13 cellular contexts compared by ENCODE assay signal in genomic region chr3:159130108-159130507, GRCh38.
DNase-seq lines count a peak whose midpoint lies in the region; ATAC-seq and TF ChIP-seq lines count a peak whose summit lies in the region.
"Had no signal": no experiment of that assay in that cellular context is flagged by ENCODE, and none has a peak within 500 bp of the region (broad histone marks: within the 10 kb centered on the region; RNA-seq: fewer than 3 reads in every experiment).

No MANE protein-coding gene starts in this region.

- H3K36me3 Mint-ChIP-seq in activated CD4-positive, alpha-beta T cell treated with anti-CD3 and anti-CD28 coated beads for 36 hours (ENCODE audit: low read depth), result no peaks in the 10 kb centered on the region
- H3K36me3 Mint-ChIP-seq: stimulated activated memory B cell treated with anti-CD40 and anti-IgM and Interleukin-4, amounts not matched to agents 10 μg/mL and 1 μg/mL and 100 μg/mL, for 72 hours had no signal

- H3K27me3 ChIP-seq in smooth muscle cell (ENCODE audit: low read depth), result no peaks in the 10 kb centered on the region

- H3K27me3 Mint-ChIP-seq in activated CD4-positive, alpha-beta T cell treated with anti-CD3 and anti-CD28 coated beads for 36 hours, result peaks cover 3% of the 10 kb centered on the region

- 3% methylated on average over 1 of the region's 1 CpG for WGBS in smooth muscle cell (ENCODE audit: low lambda C conversion rate)

- H3K4me3 Mint-ChIP-seq in activated CD4-positive, alpha-beta T cell treated with anti-CD3 and anti-CD28 coated beads for 36 hours, result no peak overlapping the region
- H3K4me3 Mint-ChIP-seq: stimulated activated memory B cell treated with anti-CD40 and anti-IgM and Interleukin-4, amounts not matched to agents 10 μg/mL and 1 μg/mL and 100 μg/mL, for 72 hours had no signal

- peak; percentile 15 for DNase-seq in activated CD4-positive, alpha-beta T cell treated with anti-CD3 and anti-CD28 coated beads for 36 hours
- DNase-seq in activated CD4-positive, alpha-beta T cell treated with anti-CD3 and anti-CD28 coated beads, Interleukin-2, amount 50 U/mL, for 48 hours, result no peak
- peak; percentile 64 for DNase-seq in LHCN-M2 (ENCODE audit: low read depth)
- DNase-seq in dermis blood vessel endothelial cell, result peak; percentile 28
- DNase-seq in smooth muscle cell (lab: John Stamatoyannopoulos, UW; ENCODE audit: unreplicated experiment), result no peak
- no peak for DNase-seq in CD1c-positive myeloid dendritic cell (ENCODE audit: extremely low spot score)
- DNase-seq in GF-D8 (lab: John Stamatoyannopoulos, UW), result no peak
- DNase-seq in NCI-H748 treated with DMSO at 0.1 percent for 48 hours (lab: John Stamatoyannopoulos, UW), result no peak
- DNase-seq: activated CD4-positive, alpha-beta T cell treated with anti-CD3 and anti-CD28 coated beads, Interleukin-2, amount 50 U/mL, for 4 hours; C1 segment of cervical spinal cord; NCI-H1092 treated with DMSO at 0.1 percent for 48 hours had no signal

- no peak overlapping the region for H3K27ac Mint-ChIP-seq in activated CD4-positive, alpha-beta T cell treated with anti-CD3 and anti-CD28 coated beads for 36 hours
- H3K27ac Mint-ChIP-seq: stimulated activated memory B cell treated with anti-CD40 and anti-IgM and Interleukin-4, amounts not matched to agents 10 μg/mL and 1 μg/mL and 100 μg/mL, for 72 hours had no signal

- H3K4me1 Mint-ChIP-seq in activated CD4-positive, alpha-beta T cell treated with anti-CD3 and anti-CD28 coated beads for 36 hours, result no peaks in the 10 kb centered on the region
- H3K4me1 Mint-ChIP-seq: stimulated activated memory B cell treated with anti-CD40 and anti-IgM and Interleukin-4, amounts not matched to agents 10 μg/mL and 1 μg/mL and 100 μg/mL, for 72 hours had no signal

- no peaks in the 10 kb centered on the region for H3K4me1 ChIP-seq in smooth muscle cell (ENCODE audit: low read depth)
- H3K4me1 ChIP-seq: parathyroid adenoma had no signal

- H3K9me3 ChIP-seq in smooth muscle cell (replicated peaks; ENCODE audit: low read depth), result no peaks in the 10 kb centered on the region

- intact Hi-C loops in activated CD4-positive, alpha-beta T cell treated with anti-CD3 and anti-CD28 coated beads for 36 hours (cut with DNase I, micrococcal nuclease), result loop anchor here in 1 of 2 experiments (5.0 kb wide), 1 partner anchor 127 kb away; no protein-coding TSS in a partner anchor

- no peaks in the 10 kb centered on the region for H4K20me1 ChIP-seq in smooth muscle cell (ENCODE audit: low read depth)

- no peaks in the 10 kb centered on the region for H3K79me2 ChIP-seq in smooth muscle cell (ENCODE audit: low read depth)
- H3K79me2 ChIP-seq: parathyroid adenoma had no signal

- no peaks in the 10 kb centered on the region for H3F3A ChIP-seq in smooth muscle cell (ENCODE audit: low read depth)

- ATAC-seq in activated CD4-positive, alpha-beta T cell treated with anti-CD3 and anti-CD28 coated beads for 36 hours, result no peak
- ATAC-seq: stimulated activated memory B cell treated with anti-CD40 and anti-IgM and Interleukin-4, amounts not matched to agents 10 μg/mL and 1 μg/mL and 100 μg/mL, for 72 hours had no signal

- peak; percentile 35 for TF ChIP-seq CTCF in smooth muscle cell (IDR thresholded peaks at IDR 0.05; ENCODE audit: borderline replicate concordance, insufficient read depth, poor library complexity, severe bottlenecking)

- no peak overlapping the region for H3K4me3 ChIP-seq in smooth muscle cell

- H3K4me2 ChIP-seq in smooth muscle cell, result no peak overlapping the region

- POLR2A ChIA-PET in activated CD4-positive, alpha-beta T cell treated with anti-CD3 and anti-CD28 coated beads for 36 hours (lab: Charles Lee), result no interaction called here

- no peak overlapping the region for H3K27ac ChIP-seq in smooth muscle cell (ENCODE audit: low read depth)
- H3K27ac ChIP-seq: parathyroid adenoma had no signal

- no peak overlapping the region for H2AFZ ChIP-seq in smooth muscle cell (ENCODE audit: low read depth)
- H2AFZ ChIP-seq: parathyroid adenoma had no signal

- H3K9me3 Mint-ChIP-seq in activated CD4-positive, alpha-beta T cell treated with anti-CD3 and anti-CD28 coated beads for 36 hours (ENCODE audit: low read depth), result no peaks in the 10 kb centered on the region
- H3K9me3 Mint-ChIP-seq: stimulated activated memory B cell treated with anti-CD40 and anti-IgM and Interleukin-4, amounts not matched to agents 10 μg/mL and 1 μg/mL and 100 μg/mL, for 72 hours had no signal

- CTCF ChIA-PET in activated CD4-positive, alpha-beta T cell treated with anti-CD3 and anti-CD28 coated beads for 36 hours (lab: Charles Lee), result interaction anchor here (1.0 to 1.7 kb wide), 2 partner anchors 22 to 122 kb away, joined by 3 read pairs; no protein-coding TSS in a partner anchor

- no peaks in the 10 kb centered on the region for H3K36me3 ChIP-seq in smooth muscle cell (ENCODE audit: low read depth)

- no peak overlapping the region for H3K9ac ChIP-seq in smooth muscle cell (ENCODE audit: low read depth)
- H3K9ac ChIP-seq: parathyroid adenoma had no signal

Comparison
In these comparisons a context has a peak if more than half of its experiments do, and no peak if none do; other contexts are left out.
1. DNase-seq: peak in activated CD4-positive, alpha-beta T cell treated with anti-CD3 and anti-CD28 coated beads for 36 hours (single experiment), LHCN-M2 (single experiment) and dermis blood vessel endothelial cell (single experiment); none in activated CD4-positive, alpha-beta T cell treated with anti-CD3 and anti-CD28 coated beads, Interleukin-2, amount 50 U/mL, for 48 hours (0 of 2), smooth muscle cell (single experiment), CD1c-positive myeloid dendritic cell (single experiment), GF-D8 (single experiment) and NCI-H748 treated with DMSO at 0.1 percent for 48 hours (single experiment).